Comparison of ENCODE assay signal across 17 cellular contexts in genomic region chr5:23445573-23445972, GRCh38.
"Had no signal": no experiment of that assay in that cellular context is flagged by ENCODE, and none has a peak within 500 bp of the region (broad histone marks: within the 10 kb centered on the region; RNA-seq: fewer than 3 reads in every experiment).

No MANE protein-coding gene starts in this region.

- H3K36me3 Mint-ChIP-seq: activated CD4-positive, alpha-beta memory T cell treated with anti-CD3 and anti-CD28 coated beads for 36 hours; activated naive CD8-positive, alpha-beta T cell; natural killer cell treated with Interleukin-12 subunit alpha and Interleukin-12 subunit beta and Interleukin-15 and Interleukin-18, amount 100 ng/mL, for 72 hours; stimulated activated naive B cell treated with anti-CD40 and anti-IgM and Interleukin-4, amounts not matched to agents 10 μg/mL and 1 μg/mL and 100 μg/mL, for 72 hours had no signal

- H3K27ac Mint-ChIP-seq: activated CD4-positive, alpha-beta memory T cell treated with anti-CD3 and anti-CD28 coated beads for 36 hours; activated CD4-positive, alpha-beta T cell treated with anti-CD3 and anti-CD28 coated beads for 36 hours; activated naive CD8-positive, alpha-beta T cell; activated T-cell treated with anti-CD3 and anti-CD28 coated beads, Interleukin-2, amount 50 U/mL, for 72 hours; natural killer cell treated with Interleukin-12 subunit alpha and Interleukin-12 subunit beta and Interleukin-15 and Interleukin-18, amount 100 ng/mL, for 72 hours; stimulated activated naive B cell treated with anti-CD40 and anti-IgM and Interleukin-4, amounts not matched to agents 10 μg/mL and 1 μg/mL and 100 μg/mL, for 72 hours; T-helper 17 cell had no signal

- H3K36me3 ChIP-seq: right atrium auricular region, tibial artery had no signal

- H3K27ac ChIP-seq: body of pancreas, right atrium auricular region, skin epidermis, tibial artery had no signal

- H3K4me1 ChIP-seq: body of pancreas, right atrium auricular region had no signal

- H3K4me3 ChIP-seq: body of pancreas, right atrium auricular region, skin epidermis, tibial artery had no signal

- H3K27me3 Mint-ChIP-seq: activated CD4-positive, alpha-beta memory T cell treated with anti-CD3 and anti-CD28 coated beads for 36 hours; activated CD4-positive, alpha-beta T cell treated with anti-CD3 and anti-CD28 coated beads for 36 hours; activated naive CD8-positive, alpha-beta T cell; natural killer cell treated with Interleukin-12 subunit alpha and Interleukin-12 subunit beta and Interleukin-15 and Interleukin-18, amount 100 ng/mL, for 72 hours; stimulated activated naive B cell treated with anti-CD40 and anti-IgM and Interleukin-4, amounts not matched to agents 10 μg/mL and 1 μg/mL and 100 μg/mL, for 72 hours; T-helper 17 cell had no signal

- ATAC-seq: activated CD4-positive, alpha-beta T cell treated with anti-CD3 and anti-CD28 coated beads for 36 hours; activated T-cell treated with anti-CD3 and anti-CD28 coated beads, Interleukin-2, amount 50 U/mL, for 72 hours; body of pancreas; natural killer cell treated with Interleukin-12 subunit alpha and Interleukin-12 subunit beta and Interleukin-15 and Interleukin-18, amount 100 ng/mL, for 72 hours; stimulated activated naive B cell treated with anti-CD40 and anti-IgM and Interleukin-4, amounts not matched to agents 10 μg/mL and 1 μg/mL and 100 μg/mL, for 72 hours; T-helper 17 cell had no signal

- H3K4me3 Mint-ChIP-seq: activated CD4-positive, alpha-beta memory T cell treated with anti-CD3 and anti-CD28 coated beads for 36 hours; activated CD4-positive, alpha-beta T cell treated with anti-CD3 and anti-CD28 coated beads for 36 hours; activated naive CD8-positive, alpha-beta T cell; activated T-cell treated with anti-CD3 and anti-CD28 coated beads, Interleukin-2, amount 50 U/mL, for 72 hours; natural killer cell treated with Interleukin-12 subunit alpha and Interleukin-12 subunit beta and Interleukin-15 and Interleukin-18, amount 100 ng/mL, for 72 hours; stimulated activated naive B cell treated with anti-CD40 and anti-IgM and Interleukin-4, amounts not matched to agents 10 μg/mL and 1 μg/mL and 100 μg/mL, for 72 hours; T-helper 17 cell had no signal

- H3K4me1 Mint-ChIP-seq: activated CD4-positive, alpha-beta T cell treated with anti-CD3 and anti-CD28 coated beads for 36 hours; stimulated activated naive B cell treated with anti-CD40 and anti-IgM and Interleukin-4, amounts not matched to agents 10 μg/mL and 1 μg/mL and 100 μg/mL, for 72 hours; T-helper 17 cell had no signal

- H3K9me3 ChIP-seq: body of pancreas, right atrium auricular region, tibial artery had no signal

- H3K27me3 ChIP-seq: body of pancreas, right atrium auricular region, tibial artery had no signal

- DNase-seq: activated CD4-positive, alpha-beta memory T cell treated with anti-CD3 and anti-CD28 coated beads for 36 hours; activated CD4-positive, alpha-beta T cell treated with anti-CD3 and anti-CD28 coated beads for 36 hours; activated gamma-delta T cell treated with Interleukin-2 at 50 U/mL for 16 hours; activated T-cell treated with anti-CD3 and anti-CD28 coated beads, Interleukin-2, amount 50 U/mL, for 72 hours; body of pancreas; foreskin melanocyte; kidney glomerular epithelial cell; posterior cingulate gyrus; stimulated activated CD4-positive, alpha-beta T cell treated with anti-CD3 and anti-CD28 coated beads, Interleukin-15, amount 100 ng/mL, for 24 hours; stimulated activated CD4-positive, alpha-beta T cell treated with anti-CD3 and anti-CD28 coated beads, Interleukin-4, amount 100 ng/mL, for 1 hour; stimulated activated naive B cell treated with anti-CD40 and anti-IgM and Interleukin-4, amounts not matched to agents 10 μg/mL and 1 μg/mL and 100 μg/mL, for 72 hours; T-helper 17 cell; tibial artery had no signal
